ENCODE assay signal across 1 cellular context in genomic region chr6:116561377-116562018, GRCh38.
TF ChIP-seq lines count a peak whose summit lies in the region.

No MANE protein-coding gene starts in this region.

TF ChIP-seq in WTC11, 78 proteins besides CTCF, POLR2A, EP300 and RAD21 (continued from another document):
- no peak for TF ChIP-seq ZNF532 (CRISPR knock-in tag; IDR thresholded peaks at IDR 0.05; ENCODE audit: borderline replicate concordance)
- TF ChIP-seq ATF1 (CRISPR knock-in tag; IDR thresholded peaks at IDR 0.05): no peak
